In genomic region chr19:16014923-16015804, GRCh38 we compare ENCODE assay signal across 2 cellular contexts.
TF ChIP-seq lines count a peak whose summit lies in the region.

No MANE protein-coding gene starts in this region.

TF ChIP-seq in SK-N-SH, 30 proteins besides CTCF, POLR2A, EP300 and RAD21 (continued from another document):
- TF ChIP-seq USF1 (IDR thresholded peaks at IDR 0.05; ENCODE audit: borderline replicate concordance, low read depth): no peak
- TF ChIP-seq TEAD4 (IDR thresholded peaks at IDR 0.05; ENCODE audit: borderline replicate concordance, insufficient read depth): no peak
- TF ChIP-seq MXI1 (IDR thresholded peaks at IDR 0.05; ENCODE audit: low read depth, low read length): no peak
- no peak for TF ChIP-seq IRF3 (IDR thresholded peaks at IDR 0.05; ENCODE audit: low read depth, low read length)
- TF ChIP-seq TCF12 (IDR thresholded peaks at IDR 0.05): no peak

TF ChIP-seq in SK-N-SH treated with all-trans-retinoic acid at 6 μM for 48 hours, 23 proteins besides CTCF, POLR2A, EP300 and RAD21 (continued from another document):
- TF ChIP-seq TSHZ2 (CRISPR knock-in tag; IDR thresholded peaks at IDR 0.05) (no peak), PATZ1 (CRISPR knock-in tag; IDR thresholded peaks at IDR 0.05; ENCODE audit: borderline replicate concordance) (no peak), CSDC2 (CRISPR knock-in tag; IDR thresholded peaks at IDR 0.05) (no peak), ZC3H10 (CRISPR knock-in tag; IDR thresholded peaks at IDR 0.05) (no peak), OSR1 (CRISPR knock-in tag; IDR thresholded peaks at IDR 0.05) (no peak), POU6F1 (CRISPR knock-in tag; IDR thresholded peaks at IDR 0.05; ENCODE audit: borderline replicate concordance, low read depth) (no peak), ZFP3 (CRISPR knock-in tag; IDR thresholded peaks at IDR 0.05) (no peak)
